ENCODE assay signal across 29 cellular contexts in the genomic region with DNA sequence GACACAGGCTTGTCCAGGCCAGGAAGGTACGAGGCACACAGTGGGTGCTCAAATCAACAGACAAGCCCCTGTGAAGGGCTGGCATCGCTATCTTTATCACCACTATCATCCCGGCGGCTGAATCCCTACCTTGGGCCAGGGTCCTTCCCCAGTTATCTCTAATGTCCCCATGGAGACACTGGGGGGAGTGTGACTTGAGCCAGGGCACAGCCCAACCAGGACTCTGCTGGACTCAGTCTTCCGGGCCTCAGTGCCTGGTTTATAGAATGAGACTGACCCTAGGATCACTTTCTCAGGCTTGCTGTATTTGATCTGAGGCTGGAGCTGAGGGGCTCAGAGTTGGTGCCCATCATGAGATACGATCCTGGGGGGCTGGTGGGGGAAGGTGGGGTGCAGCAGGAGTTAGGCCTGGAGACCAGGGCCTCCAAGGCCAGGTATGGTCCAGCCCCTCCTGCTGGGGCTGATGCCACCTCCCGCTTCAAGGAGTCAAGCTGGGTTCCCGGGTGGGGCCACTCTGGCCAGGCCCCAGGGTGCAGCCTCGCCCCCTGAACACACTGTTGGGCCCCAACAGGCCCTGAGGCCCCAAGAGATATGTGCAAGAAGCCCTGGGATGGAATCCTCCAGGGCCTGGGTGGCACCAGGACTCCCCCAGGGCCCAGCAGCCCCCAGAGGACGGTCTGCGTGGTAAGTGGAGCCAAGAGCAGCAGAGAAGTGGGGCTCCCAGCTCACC.
"Had no signal": no experiment of that assay in that cellular context is flagged by ENCODE, and none has a peak within 500 bp of the region (broad histone marks: within the 10 kb centered on the region; RNA-seq: fewer than 3 reads in every experiment).

No MANE protein-coding gene starts in this region.

- H3K4me3 Mint-ChIP-seq: activated CD4-positive, alpha-beta T cell treated with anti-CD3 and anti-CD28 coated beads, Interleukin-2, amount 10 ng/mL, durations not matched to agents 7 days and 5 days; activated CD8-positive, alpha-beta memory T cell treated with anti-CD3 and anti-CD28 coated beads, Interleukin-2, amount 10 ng/mL, durations not matched to agents 7 days and 5 days; activated CD8-positive, alpha-beta T cell treated with anti-CD3 and anti-CD28 coated beads for 36 hours; activated naive CD4-positive, alpha-beta T cell treated with anti-CD3 and anti-CD28 coated beads, Interleukin-2, amount 10 ng/mL, durations not matched to agents 7 days and 5 days; brain; central memory CD8-positive, alpha-beta T cell; naive thymus-derived CD8-positive, alpha-beta T cell; T-cell; type B pancreatic cell had no signal

- H3K4me1 Mint-ChIP-seq: activated CD4-positive, alpha-beta T cell treated with anti-CD3 and anti-CD28 coated beads, Interleukin-2, amount 10 ng/mL, durations not matched to agents 7 days and 5 days had no signal

- H3K36me3 ChIP-seq: colonic mucosa, esophagus muscularis mucosa, lower lobe of right lung, neutrophil, ovary, right lobe of liver, thoracic aorta, vagina, WERI-Rb-1 had no signal

- H3K4me3 ChIP-seq: colonic mucosa, dorsolateral prefrontal cortex, esophagus muscularis mucosa, lower lobe of right lung, ovary, right lobe of liver, thoracic aorta, vagina had no signal

- FAIRE-seq: frontal cortex, islet of Langerhans, small intestine, TTC549 had no signal

- H3K27ac Mint-ChIP-seq: activated CD4-positive, alpha-beta T cell treated with anti-CD3 and anti-CD28 coated beads, Interleukin-2, amount 10 ng/mL, durations not matched to agents 7 days and 5 days; activated CD8-positive, alpha-beta memory T cell treated with anti-CD3 and anti-CD28 coated beads, Interleukin-2, amount 10 ng/mL, durations not matched to agents 7 days and 5 days; activated CD8-positive, alpha-beta T cell treated with anti-CD3 and anti-CD28 coated beads for 36 hours; activated naive CD4-positive, alpha-beta T cell treated with anti-CD3 and anti-CD28 coated beads, Interleukin-2, amount 10 ng/mL, durations not matched to agents 7 days and 5 days; brain; naive thymus-derived CD8-positive, alpha-beta T cell; T-cell; type B pancreatic cell had no signal

- DNase-seq: activated CD4-positive, alpha-beta T cell treated with anti-CD3 and anti-CD28 coated beads, Interleukin-2, amount 10 ng/mL, durations not matched to agents 7 days and 5 days; activated CD4-positive, CD25-positive, alpha-beta regulatory T cell treated with anti-CD3 and anti-CD28 coated beads, Interleukin-2, amount 50 U/mL, for 72 hours; activated CD8-positive, alpha-beta memory T cell treated with anti-CD3 and anti-CD28 coated beads, Interleukin-2, amount 10 ng/mL, durations not matched to agents 7 days and 5 days; activated CD8-positive, alpha-beta T cell treated with anti-CD3 and anti-CD28 coated beads for 36 hours; activated naive CD4-positive, alpha-beta T cell treated with anti-CD3 and anti-CD28 coated beads, Interleukin-2, amount 10 ng/mL, durations not matched to agents 7 days and 5 days; activated T-cell treated with anti-CD3 and anti-CD28 coated beads for 4 hours; anterior cingulate cortex; colonic mucosa; dorsolateral prefrontal cortex; small intestine; stimulated activated CD4-positive, alpha-beta T cell treated with anti-CD3 and anti-CD28 coated beads, Interleukin-2, amount 100 ng/mL, for 48 hours; stimulated activated naive CD4-positive, alpha-beta T cell; T-cell; WERI-Rb-1 had no signal

- H3K4me1 ChIP-seq: colonic mucosa, esophagus muscularis mucosa, lower lobe of right lung, right lobe of liver, vagina had no signal

- H3K9me3 Mint-ChIP-seq: activated CD4-positive, alpha-beta T cell treated with anti-CD3 and anti-CD28 coated beads, Interleukin-2, amount 10 ng/mL, durations not matched to agents 7 days and 5 days; activated CD8-positive, alpha-beta T cell treated with anti-CD3 and anti-CD28 coated beads for 36 hours; activated naive CD4-positive, alpha-beta T cell treated with anti-CD3 and anti-CD28 coated beads, Interleukin-2, amount 10 ng/mL, durations not matched to agents 7 days and 5 days; central memory CD8-positive, alpha-beta T cell; T-cell; type B pancreatic cell had no signal

- H3K9me3 ChIP-seq: colonic mucosa, neutrophil, ovary, right lobe of liver, vagina had no signal

- H3K27ac ChIP-seq: colonic mucosa, dorsolateral prefrontal cortex, esophagus muscularis mucosa, lower lobe of right lung, neutrophil, ovary, right lobe of liver, thoracic aorta, vagina, WERI-Rb-1 had no signal

- ATAC-seq: activated CD8-positive, alpha-beta memory T cell treated with anti-CD3 and anti-CD28 coated beads, Interleukin-2, amount 10 ng/mL, durations not matched to agents 7 days and 5 days; activated CD8-positive, alpha-beta T cell treated with anti-CD3 and anti-CD28 coated beads for 36 hours; left colon; lower lobe of right lung; naive thymus-derived CD8-positive, alpha-beta T cell; right lobe of liver; T-cell had no signal

- H3K36me3 Mint-ChIP-seq: activated CD8-positive, alpha-beta memory T cell treated with anti-CD3 and anti-CD28 coated beads, Interleukin-2, amount 10 ng/mL, durations not matched to agents 7 days and 5 days; activated naive CD4-positive, alpha-beta T cell treated with anti-CD3 and anti-CD28 coated beads, Interleukin-2, amount 10 ng/mL, durations not matched to agents 7 days and 5 days; brain; naive thymus-derived CD8-positive, alpha-beta T cell; T-cell; type B pancreatic cell had no signal

- H3K27me3 ChIP-seq: ovary, right lobe of liver, vagina had no signal
